8 cellular contexts compared by ENCODE assay signal in the genomic region with DNA sequence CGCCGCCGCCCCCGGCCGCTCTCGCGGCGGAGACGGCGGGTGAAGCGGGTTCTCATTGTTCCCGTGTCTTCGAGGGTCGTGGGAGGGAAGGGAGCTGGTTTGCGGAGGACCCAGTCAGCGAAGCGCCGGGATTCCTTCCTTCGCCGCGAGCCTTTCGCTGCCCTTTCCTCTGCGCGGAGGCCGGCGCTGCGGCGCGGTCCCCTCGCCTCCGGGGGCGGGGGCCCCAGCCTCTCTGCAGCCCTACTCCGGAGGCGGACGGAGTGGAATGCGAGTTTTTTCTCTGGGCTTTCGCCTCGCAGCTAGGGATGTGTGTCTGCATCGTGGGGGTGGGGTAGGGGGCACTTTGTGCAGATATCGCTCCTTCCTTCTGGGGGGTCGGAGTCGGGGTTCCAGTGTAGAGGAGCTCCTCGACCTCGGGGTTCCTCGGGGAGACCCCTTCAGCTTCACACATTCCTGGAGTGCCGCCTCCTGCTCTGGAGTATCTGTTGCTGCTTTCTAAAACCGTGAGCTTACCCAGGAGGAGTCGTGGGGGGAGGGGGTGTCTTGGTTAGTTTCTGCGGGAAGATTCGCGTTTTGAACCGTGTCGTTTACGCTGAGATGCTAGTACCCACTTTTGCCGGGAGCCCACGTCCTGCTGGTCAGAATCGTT. TPM values are rescaled to one million over a fixed set of nuclear protein-coding genes. Genes with fewer than 3 reads are reported as not detected.
DNase-seq lines count a peak whose midpoint lies in the region; ATAC-seq and TF ChIP-seq lines count a peak whose summit lies in the region.

No MANE protein-coding gene starts in this region.

- POLR2A ChIA-PET in CD4-positive, alpha-beta T cell (lab: Charles Lee), result interaction anchor here (0.8 to 3.1 kb wide), 15 partner anchors 11 to 291 kb away, joined by 3 to 16 read pairs (median 4); partner anchors contain the start of genes EDEM3, IVNS1ABP, NIBAN1 and SWT1
- POLR2A ChIA-PET in SK-N-SH (lab: Yijun Ruan, JAX), result interaction anchor here (0.7 to 2.2 kb wide), 3 partner anchors 37 to 153 kb away, joined by 3 to 15 read pairs (median 3); partner anchors contain the start of genes SWT1 and TRMT1L

- H2AFZ ChIP-seq in SK-N-SH (ENCODE audit: low read depth), result peak overlapping the region; percentile 77

- peaks cover 38% of the 10 kb centered on the region for H4K20me1 ChIP-seq in SK-N-SH (ENCODE audit: insufficient read depth)

- H3K4me3 Mint-ChIP-seq in CD4-positive, alpha-beta T cell, result peak overlapping the region; percentile 94

- no peak for TF ChIP-seq CTCF in CD4-positive, alpha-beta T cell (IDR thresholded peaks at IDR 0.05)
- no peak for TF ChIP-seq CTCF in SK-N-SH (IDR thresholded peaks at IDR 0.05)
- no peak for TF ChIP-seq CTCF in breast epithelium (IDR thresholded peaks at IDR 0.05)

- ATAC-seq in CD4-positive, alpha-beta T cell (ENCODE audit: poor library complexity), result peak; percentile 14
- peak; percentile 36 for ATAC-seq in GM19372 (IDR thresholded peaks at IDR 0.05; ENCODE audit: low read depth, unreplicated experiment)
- peak; percentile 31 for ATAC-seq in HG03520 (IDR thresholded peaks at IDR 0.05; ENCODE audit: unreplicated experiment)
- no peak for ATAC-seq in HG03469 (IDR thresholded peaks at IDR 0.05; ENCODE audit: unreplicated experiment)

- peak in 6 of 10 experiments; percentile 1 to 15 (median 4) for DNase-seq in CD4-positive, alpha-beta T cell
- DNase-seq in SK-N-SH (peak; percentile 84), breast epithelium (ENCODE audit: low spot score in 2 of 2) (no peak), iris pigment epithelial cell (ENCODE audit: low read depth) (peak; percentile 45)
- peak; percentile 2 to 13 for DNase-seq in stimulated activated CD4-positive, alpha-beta T cell treated with anti-CD3 and anti-CD28 coated beads, Interleukin-15, amount 100 ng/mL, for 48 hours (ENCODE audit: low read depth in 2 of 2)

- CTCF ChIA-PET in CD4-positive, alpha-beta T cell (lab: Charles Lee), result interaction anchor here (0.5 to 0.7 kb wide), 3 partner anchors 22 to 255 kb away, joined by 3 to 5 read pairs (median 4); no protein-coding TSS in a partner anchor
- CTCF ChIA-PET in SK-N-SH (lab: Yijun Ruan, JAX), result interaction anchor here (0.7 to 1.6 kb wide), 5 partner anchors 10 to 255 kb away, joined by 3 to 5 read pairs (median 3); no protein-coding TSS in a partner anchor

- TF ChIP-seq EP300 in SK-N-SH (IDR thresholded peaks at IDR 0.05; ENCODE audit: borderline replicate concordance in 1 of 2, low read depth in 1 of 2, low read length in 1 of 2), result no peak

- H3K27ac Mint-ChIP-seq in CD4-positive, alpha-beta T cell, result peak overlapping the region; percentile 77

- peaks cover 15% of the 10 kb centered on the region for H3F3A ChIP-seq in SK-N-SH (replicated peaks; ENCODE audit: insufficient read depth)

- TF ChIP-seq POLR2A in breast epithelium (IDR thresholded peaks at IDR 0.05), result no peak

- TF ChIP-seq RAD21 in SK-N-SH (IDR thresholded peaks at IDR 0.05; ENCODE audit: low read length), result no peak

- no peaks in the 10 kb centered on the region for H3K27me3 Mint-ChIP-seq in CD4-positive, alpha-beta T cell

- H3K9me2 ChIP-seq in SK-N-SH, result no peaks in the 10 kb centered on the region

- peak overlapping the region; percentile 84 for H3K9ac ChIP-seq in SK-N-SH

- peaks cover 48% of the 10 kb centered on the region for H3K79me2 ChIP-seq in SK-N-SH (ENCODE audit: insufficient read depth)

- peak overlapping the region; percentile 77 for H3K4me2 ChIP-seq in SK-N-SH

- H3K36me3 ChIP-seq in SK-N-SH (replicated peaks in 1 of 2; ENCODE audit: control insufficient read depth in 1 of 2, insufficient read depth in 2 of 2, low read length in 1 of 2) (no peaks in the 10 kb centered on the region), breast epithelium (no peaks in the 10 kb centered on the region)

- H3K4me3 ChIP-seq in SK-N-SH (ENCODE audit: low read depth in 2 of 2, low read length in 1 of 2) (peak overlapping the region; percentile 68 to 95), breast epithelium (peak overlapping the region; percentile 75 to 86 (median 81))

- H3K4me1 Mint-ChIP-seq in CD4-positive, alpha-beta T cell (ENCODE audit: low read depth), result peaks cover 65% of the 10 kb centered on the region

- no peaks in the 10 kb centered on the region for H3K9me3 ChIP-seq in CD4-positive, alpha-beta T cell (ENCODE audit: control insufficient read depth, low read length)
- H3K9me3 ChIP-seq in SK-N-SH (no peaks in the 10 kb centered on the region), breast epithelium (no peaks in the 10 kb centered on the region)

- peaks cover 12% of the 10 kb centered on the region for H3K36me3 Mint-ChIP-seq in CD4-positive, alpha-beta T cell (ENCODE audit: low read depth)

- intact Hi-C loops in CD4-positive, alpha-beta T cell (cut with DNase I, micrococcal nuclease), result loop anchor here (2.0 to 10.0 kb wide), 9 partner anchors 107 to 1571 kb away; partner anchors contain the start of genes ARPC5 (in 1 of the 2), EDEM3 (in 1 of the 2), IVNS1ABP (in 1 of the 2) and ODR4 (in 1 of the 2)
- intact Hi-C loops in breast epithelium (cut with DNase I; ENCODE audit: low total_unique reads), result no loop called here

- H3K9me3 Mint-ChIP-seq in CD4-positive, alpha-beta T cell, result no peaks in the 10 kb centered on the region

- WGBS in SK-N-SH (ENCODE audit: low lambda C conversion rate), result 2% methylated on average over 15 of the region's 57 CpGs

- H3K27me3 ChIP-seq in CD4-positive, alpha-beta T cell (ENCODE audit: control insufficient read depth, insufficient read depth, low read length), result no peaks in the 10 kb centered on the region
- H3K27me3 ChIP-seq in SK-N-SH (ENCODE audit: insufficient read depth) (no peaks in the 10 kb centered on the region), breast epithelium (no peaks in the 10 kb centered on the region)

- H3K4me1 ChIP-seq in SK-N-SH (ENCODE audit: control insufficient read depth in 1 of 2, insufficient read depth in 2 of 2, low read depth in 1 of 2, low read length in 1 of 2) (peaks cover 14 to 16% of the 10 kb centered on the region in 2 experiments; a peak in 3 of 4 replicates), breast epithelium (no peaks in the 10 kb centered on the region)

- H3K27ac ChIP-seq in CD4-positive, alpha-beta T cell (ENCODE audit: low read depth, low read length), result peak overlapping the region; percentile 72
- peak overlapping the region; percentile 54 to 89 for H3K27ac ChIP-seq in SK-N-SH (ENCODE audit: low read depth in 2 of 2, low read length in 1 of 2)
- peak overlapping the region; percentile 86 to 91 for H3K27ac ChIP-seq in breast epithelium

TF ChIP-seq in SK-N-SH, 30 proteins besides CTCF, POLR2A, EP300 and RAD21:
- no peak for TF ChIP-seq REST (IDR thresholded peaks at IDR 0.05; ENCODE audit: low read depth, low read length)
- peak; percentile 44; the same call in 1 of the 2 replicates for TF ChIP-seq MXI1 (IDR thresholded peaks at IDR 0.05; ENCODE audit: low read depth, low read length)

RNA-seq across cellular contexts. Expression of gene RNF2, which starts 0.6 kb away (rescaled TPM):
- 1 to 10 TPM; 7.4 to 9.0 TPM for total RNA-seq in CD4-positive, alpha-beta T cell
- polyA plus RNA-seq in SK-N-SH (2012; rRNA removed), result 20.1 and 21.8 TPM in 2 replicates
- polyA plus RNA-seq in SK-N-SH (2012; cell fraction: cytosol; rRNA removed), result 33.5 and 36.2 TPM in 2 replicates
- 3.2 and 11.8 TPM in 2 replicates for polyA plus RNA-seq in SK-N-SH (2012; cell fraction: nucleus; rRNA removed)
- 10 to 100 TPM; 17.1 to 28.7 (median 20.3) TPM for total RNA-seq in breast epithelium

Comparison
In these comparisons a context has a peak if more than half of its experiments do, and no peak if none do; other contexts are left out.
1. DNase-seq: peak in CD4-positive, alpha-beta T cell (6 of 10), SK-N-SH (single experiment), iris pigment epithelial cell (single experiment) and stimulated activated CD4-positive, alpha-beta T cell treated with anti-CD3 and anti-CD28 coated beads, Interleukin-15, amount 100 ng/mL, for 48 hours (2 of 2); none in breast epithelium (0 of 2).
2. Peak in every context shown above with its lines, with median percentiles within 50 percentile points of each other: H3K27ac ChIP-seq.